ENCODE assay signal across 1 cellular context in genomic region chr1:39852214-39852791, GRCh38.
TF ChIP-seq lines count a peak whose summit lies in the region.

No MANE protein-coding gene starts in this region.

TF ChIP-seq in HepG2, 621 proteins besides CTCF, POLR2A, EP300 and RAD21 (continued from another document and continues in another):
- TF ChIP-seq THAP9 (CRISPR knock-in tag; IDR thresholded peaks at IDR 0.05; ENCODE audit: borderline replicate concordance) (no peak), ARNTL (CRISPR knock-in tag; IDR thresholded peaks at IDR 0.05) (peak; percentile 41; the same call in 1 of the 2 replicates), THAP11 (CRISPR knock-in tag; IDR thresholded peaks at IDR 0.05) (0 out of 2 replicates have a peak, but pooled peaks have one; percentile 58), FOXP4 (CRISPR knock-in tag; IDR thresholded peaks at IDR 0.05) (peak; percentile 82), ZNF644 (CRISPR knock-in tag; IDR thresholded peaks at IDR 0.05; ENCODE audit: low read depth) (peak; percentile 63; the same call in 1 of the 2 replicates), ZEB1 (IDR thresholded peaks at IDR 0.05; ENCODE audit: insufficient replicate concordance, low read depth) (peak; percentile 52), ZNF414 (CRISPR knock-in tag; IDR thresholded peaks at IDR 0.05) (peak; percentile 81; the same call in 1 of the 2 replicates), CREBL2 (CRISPR knock-in tag; IDR thresholded peaks at IDR 0.05; ENCODE audit: borderline replicate concordance) (no peak), SIX4 (CRISPR knock-in tag; IDR thresholded peaks at IDR 0.05) (no peak), IKZF1 (IDR thresholded peaks at IDR 0.05) (no peak), MXD4 (CRISPR knock-in tag; IDR thresholded peaks at IDR 0.05) (peak; percentile 55; the same call in 1 of the 2 replicates), FOXO1 (CRISPR knock-in tag; IDR thresholded peaks at IDR 0.05) (peak; percentile 60; the same call in 1 of the 2 replicates), PITX1 (CRISPR knock-in tag; IDR thresholded peaks at IDR 0.05) (0 out of 2 replicates have a peak, but pooled peaks have one; percentile 32), ZNF652 (CRISPR knock-in tag; IDR thresholded peaks at IDR 0.05; ENCODE audit: borderline replicate concordance, low read depth) (peak; percentile 31; the same call in 1 of the 2 replicates), HHEX (CRISPR knock-in tag; IDR thresholded peaks at IDR 0.05) (peak; percentile 36; the same call in 1 of the 2 replicates), ZNF709 (CRISPR knock-in tag; IDR thresholded peaks at IDR 0.05) (no peak), MIER2 (CRISPR knock-in tag; IDR thresholded peaks at IDR 0.05) (no peak), BORCS8-MEF2B (CRISPR knock-in tag; IDR thresholded peaks at IDR 0.05) (no peak), GMEB2 (CRISPR knock-in tag; IDR thresholded peaks at IDR 0.05; ENCODE audit: low read depth) (no peak), ZNF3 (CRISPR knock-in tag; IDR thresholded peaks at IDR 0.05) (no peak), TFDP2 (CRISPR knock-in tag; IDR thresholded peaks at IDR 0.05) (no peak), ERF (CRISPR knock-in tag; IDR thresholded peaks at IDR 0.05) (peak; percentile 64; the same call in 1 of the 2 replicates), ZNF839 (CRISPR knock-in tag; IDR thresholded peaks at IDR 0.05; ENCODE audit: borderline replicate concordance) (no peak), CHD4 (IDR thresholded peaks at IDR 0.05; ENCODE audit: borderline replicate concordance, low read length) (no peak), ZNF792 (CRISPR knock-in tag; IDR thresholded peaks at IDR 0.05) (peak; percentile 70; the same call in 1 of the 2 replicates), ZSCAN21 (CRISPR knock-in tag; IDR thresholded peaks at IDR 0.05; ENCODE audit: borderline replicate concordance) (no peak), HOXA3 (CRISPR knock-in tag; IDR thresholded peaks at IDR 0.05) (0 out of 2 replicates have a peak, but pooled peaks have one; percentile 32), HMG20A (CRISPR knock-in tag; IDR thresholded peaks at IDR 0.05; ENCODE audit: borderline replicate concordance) (peak; percentile 74; the same call in 1 of the 2 replicates), ZMYM4 (CRISPR knock-in tag; IDR thresholded peaks at IDR 0.05) (peak; percentile 40; the same call in 1 of the 2 replicates), RFXANK (CRISPR knock-in tag; IDR thresholded peaks at IDR 0.05) (no peak), CREM (IDR thresholded peaks at IDR 0.05) (peak; percentile 40; the same call in 1 of the 2 replicates), CREM (CRISPR knock-in tag; IDR thresholded peaks at IDR 0.05) (no peak), SYNCRIP (IDR thresholded peaks at IDR 0.05; ENCODE audit: insufficient read depth, low read depth, low read length) (no peak)
- TF ChIP-seq, protein P1, sequence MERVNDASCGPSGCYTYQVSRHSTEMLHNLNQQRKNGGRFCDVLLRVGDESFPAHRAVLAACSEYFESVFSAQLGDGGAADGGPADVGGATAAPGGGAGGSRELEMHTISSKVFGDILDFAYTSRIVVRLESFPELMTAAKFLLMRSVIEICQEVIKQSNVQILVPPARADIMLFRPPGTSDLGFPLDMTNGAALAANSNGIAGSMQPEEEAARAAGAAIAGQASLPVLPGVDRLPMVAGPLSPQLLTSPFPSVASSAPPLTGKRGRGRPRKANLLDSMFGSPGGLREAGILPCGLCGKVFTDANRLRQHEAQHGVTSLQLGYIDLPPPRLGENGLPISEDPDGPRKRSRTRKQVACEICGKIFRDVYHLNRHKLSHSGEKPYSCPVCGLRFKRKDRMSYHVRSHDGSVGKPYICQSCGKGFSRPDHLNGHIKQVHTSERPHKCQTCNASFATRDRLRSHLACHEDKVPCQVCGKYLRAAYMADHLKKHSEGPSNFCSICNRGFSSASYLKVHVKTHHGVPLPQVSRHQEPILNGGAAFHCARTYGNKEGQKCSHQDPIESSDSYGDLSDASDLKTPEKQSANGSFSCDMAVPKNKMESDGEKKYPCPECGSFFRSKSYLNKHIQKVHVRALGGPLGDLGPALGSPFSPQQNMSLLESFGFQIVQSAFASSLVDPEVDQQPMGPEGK (CRISPR knock-in tag; IDR thresholded peaks at IDR 0.05), result peak; percentile 61
- TF ChIP-seq, protein P2, sequence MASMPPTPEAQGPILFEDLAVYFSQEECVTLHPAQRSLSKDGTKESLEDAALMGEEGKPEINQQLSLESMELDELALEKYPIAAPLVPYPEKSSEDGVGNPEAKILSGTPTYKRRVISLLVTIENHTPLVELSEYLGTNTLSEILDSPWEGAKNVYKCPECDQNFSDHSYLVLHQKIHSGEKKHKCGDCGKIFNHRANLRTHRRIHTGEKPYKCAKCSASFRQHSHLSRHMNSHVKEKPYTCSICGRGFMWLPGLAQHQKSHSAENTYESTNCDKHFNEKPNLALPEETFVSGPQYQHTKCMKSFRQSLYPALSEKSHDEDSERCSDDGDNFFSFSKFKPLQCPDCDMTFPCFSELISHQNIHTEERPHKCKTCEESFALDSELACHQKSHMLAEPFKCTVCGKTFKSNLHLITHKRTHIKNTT (CRISPR knock-in tag; IDR thresholded peaks at IDR 0.05), result no peak
- TF ChIP-seq, protein P3, sequence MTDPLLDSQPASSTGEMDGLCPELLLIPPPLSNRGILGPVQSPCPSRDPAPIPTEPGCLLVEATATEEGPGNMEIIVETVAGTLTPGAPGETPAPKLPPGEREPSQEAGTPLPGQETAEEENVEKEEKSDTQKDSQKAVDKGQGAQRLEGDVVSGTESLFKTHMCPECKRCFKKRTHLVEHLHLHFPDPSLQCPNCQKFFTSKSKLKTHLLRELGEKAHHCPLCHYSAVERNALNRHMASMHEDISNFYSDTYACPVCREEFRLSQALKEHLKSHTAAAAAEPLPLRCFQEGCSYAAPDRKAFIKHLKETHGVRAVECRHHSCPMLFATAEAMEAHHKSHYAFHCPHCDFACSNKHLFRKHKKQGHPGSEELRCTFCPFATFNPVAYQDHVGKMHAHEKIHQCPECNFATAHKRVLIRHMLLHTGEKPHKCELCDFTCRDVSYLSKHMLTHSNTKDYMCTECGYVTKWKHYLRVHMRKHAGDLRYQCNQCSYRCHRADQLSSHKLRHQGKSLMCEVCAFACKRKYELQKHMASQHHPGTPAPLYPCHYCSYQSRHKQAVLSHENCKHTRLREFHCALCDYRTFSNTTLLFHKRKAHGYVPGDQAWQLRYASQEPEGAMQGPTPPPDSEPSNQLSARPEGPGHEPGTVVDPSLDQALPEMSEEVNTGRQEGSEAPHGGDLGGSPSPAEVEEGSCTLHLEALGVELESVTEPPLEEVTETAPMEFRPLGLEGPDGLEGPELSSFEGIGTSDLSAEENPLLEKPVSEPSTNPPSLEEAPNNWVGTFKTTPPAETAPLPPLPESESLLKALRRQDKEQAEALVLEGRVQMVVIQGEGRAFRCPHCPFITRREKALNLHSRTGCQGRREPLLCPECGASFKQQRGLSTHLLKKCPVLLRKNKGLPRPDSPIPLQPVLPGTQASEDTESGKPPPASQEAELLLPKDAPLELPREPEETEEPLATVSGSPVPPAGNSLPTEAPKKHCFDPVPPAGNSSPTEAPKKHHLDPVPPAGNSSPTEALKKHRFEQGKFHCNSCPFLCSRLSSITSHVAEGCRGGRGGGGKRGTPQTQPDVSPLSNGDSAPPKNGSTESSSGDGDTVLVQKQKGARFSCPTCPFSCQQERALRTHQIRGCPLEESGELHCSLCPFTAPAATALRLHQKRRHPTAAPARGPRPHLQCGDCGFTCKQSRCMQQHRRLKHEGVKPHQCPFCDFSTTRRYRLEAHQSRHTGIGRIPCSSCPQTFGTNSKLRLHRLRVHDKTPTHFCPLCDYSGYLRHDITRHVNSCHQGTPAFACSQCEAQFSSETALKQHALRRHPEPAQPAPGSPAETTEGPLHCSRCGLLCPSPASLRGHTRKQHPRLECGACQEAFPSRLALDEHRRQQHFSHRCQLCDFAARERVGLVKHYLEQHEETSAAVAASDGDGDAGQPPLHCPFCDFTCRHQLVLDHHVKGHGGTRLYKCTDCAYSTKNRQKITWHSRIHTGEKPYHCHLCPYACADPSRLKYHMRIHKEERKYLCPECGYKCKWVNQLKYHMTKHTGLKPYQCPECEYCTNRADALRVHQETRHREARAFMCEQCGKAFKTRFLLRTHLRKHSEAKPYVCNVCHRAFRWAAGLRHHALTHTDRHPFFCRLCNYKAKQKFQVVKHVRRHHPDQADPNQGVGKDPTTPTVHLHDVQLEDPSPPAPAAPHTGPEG (CRISPR knock-in tag; IDR thresholded peaks at IDR 0.05), result 0 out of 2 replicates have a peak, but pooled peaks have one; percentile 31
- TF ChIP-seq, protein P4, sequence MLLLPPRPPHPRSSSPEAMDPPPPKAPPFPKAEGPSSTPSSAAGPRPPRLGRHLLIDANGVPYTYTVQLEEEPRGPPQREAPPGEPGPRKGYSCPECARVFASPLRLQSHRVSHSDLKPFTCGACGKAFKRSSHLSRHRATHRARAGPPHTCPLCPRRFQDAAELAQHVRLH (CRISPR knock-in tag; IDR thresholded peaks at IDR 0.05; ENCODE audit: borderline replicate concordance, low read depth), result 0 out of 2 replicates have a peak, but pooled peaks have one; percentile 20
- TF ChIP-seq, protein P5, sequence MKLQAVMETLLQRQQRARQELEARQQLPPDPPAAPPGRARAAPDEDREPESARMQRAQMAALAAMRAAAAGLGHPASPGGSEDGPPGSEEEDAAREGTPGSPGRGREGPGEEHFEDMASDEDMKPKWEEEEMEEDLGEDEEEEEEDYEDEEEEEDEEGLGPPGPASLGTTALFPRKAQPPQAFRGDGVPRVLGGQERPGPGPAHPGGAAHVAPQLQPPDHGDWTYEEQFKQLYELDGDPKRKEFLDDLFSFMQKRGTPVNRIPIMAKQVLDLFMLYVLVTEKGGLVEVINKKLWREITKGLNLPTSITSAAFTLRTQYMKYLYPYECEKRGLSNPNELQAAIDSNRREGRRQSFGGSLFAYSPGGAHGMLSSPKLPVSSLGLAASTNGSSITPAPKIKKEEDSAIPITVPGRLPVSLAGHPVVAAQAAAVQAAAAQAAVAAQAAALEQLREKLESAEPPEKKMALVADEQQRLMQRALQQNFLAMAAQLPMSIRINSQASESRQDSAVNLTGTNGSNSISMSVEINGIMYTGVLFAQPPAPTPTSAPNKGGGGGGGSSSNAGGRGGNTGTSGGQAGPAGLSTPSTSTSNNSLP (IDR thresholded peaks at IDR 0.05; ENCODE audit: low read depth, low read length), result peak; percentile 84
